ENCODE assay signal across 13 cellular contexts in the genomic region with DNA sequence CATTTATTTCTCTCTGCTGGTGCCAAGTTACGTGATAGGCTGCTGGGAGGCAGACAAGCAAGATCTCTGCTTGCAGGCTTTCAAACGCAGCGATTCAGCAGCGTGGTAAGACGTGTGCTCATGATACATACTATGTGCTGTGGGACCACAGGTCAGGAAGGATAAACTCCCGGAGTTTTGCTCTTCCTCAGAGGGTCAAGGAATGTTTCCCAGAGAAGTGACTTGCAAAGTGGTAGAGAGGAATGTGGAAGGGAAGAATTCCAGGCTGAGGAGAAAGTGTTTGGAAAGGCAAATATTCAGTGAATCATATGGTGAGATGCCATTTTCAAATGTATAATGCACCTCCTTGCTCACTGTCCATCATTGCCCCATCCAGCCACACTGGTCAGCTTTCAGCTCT. TPM values are rescaled to one million over a fixed set of nuclear protein-coding genes. Genes with fewer than 3 reads are reported as not detected.
DNase-seq lines count a peak whose midpoint lies in the region; ATAC-seq, FAIRE-seq and TF ChIP-seq lines count a peak whose summit lies in the region.
"Had no signal": no experiment of that assay in that cellular context is flagged by ENCODE, and none has a peak within 500 bp of the region (broad histone marks: within the 10 kb centered on the region; RNA-seq: fewer than 3 reads in every experiment).

No MANE protein-coding gene starts in this region.

- peak overlapping the region; percentile 83; the same call in 1 of the 2 replicates for H2BK20ac ChIP-seq in H1 (ENCODE audit: low read length)

- H3K14ac ChIP-seq in H1 (ENCODE audit: insufficient read length) (no peak overlapping the region), mesenchymal stem cell (ENCODE audit: low read length in 2 of 2) (no peak overlapping the region)

- H3K4me3 ChIP-seq in A549 (no peak overlapping the region), HUES48 (ENCODE audit: low read depth, low read length) (peak overlapping the region; percentile 44; the same call in 1 of the 2 replicates), H1 (ENCODE audit: extremely low read depth in 1 of 4, insufficient read depth in 2 of 4, low read depth in 3 of 4, low read length in 4 of 4) (peak overlapping the region in 3 of 4 experiments; percentile 19 to 48 (median 36); a peak in 4 of 8 replicates), mesenchymal stem cell (ENCODE audit: insufficient read depth in 1 of 2, low read depth in 1 of 2, low read length in 2 of 2) (no peak overlapping the region), A673 (ENCODE audit: low read depth, low read length, poor library complexity, severe bottlenecking) (no peak overlapping the region)

- no peaks in the 10 kb centered on the region for H3K9me3 ChIP-seq in A549
- H3K9me3 ChIP-seq in HUES48 (ENCODE audit: control insufficient read depth, insufficient read depth, low read length), result no peaks in the 10 kb centered on the region
- H3K9me3 ChIP-seq in H1 (ENCODE audit: insufficient read depth in 2 of 2, low read depth in 1 of 2, low read length in 1 of 2), result no peaks in the 10 kb centered on the region
- H3K9me3 ChIP-seq in mesenchymal stem cell (ENCODE audit: control insufficient read depth, low read length), result no peaks in the 10 kb centered on the region
- no peaks in the 10 kb centered on the region for H3K9me3 ChIP-seq in A673 (ENCODE audit: low read depth, low read length, poor library complexity, severe bottlenecking)

- TF ChIP-seq EP300 in A549 (IDR thresholded peaks at IDR 0.05), result no peak
- no peak for TF ChIP-seq EP300 in H1 (IDR thresholded peaks at IDR 0.05; ENCODE audit: borderline replicate concordance in 1 of 2, low read depth in 2 of 2, low read length in 2 of 2)

- WGBS in A549 (ENCODE audit: missing lambda C conversion rate), result 76% methylated on average over 6 of the region's 6 CpGs
- WGBS in H1 (ENCODE audit: extremely low coverage in 1 of 2, insufficient coverage in 1 of 2, insufficient read length in 1 of 2, insufficient replicate concordance in 2 of 2, low coverage in 1 of 2, low lambda C conversion rate in 2 of 2, missing lambda C conversion rate in 1 of 2), 2 experiments, result 62% methylated on average over 6 of the region's 6 CpGs; no CpG with 5 or more reads in 1 of the 2 experiments
- 68% methylated on average over 6 of the region's 6 CpGs for WGBS in mesenchymal stem cell

- H3K4me1 ChIP-seq in A549, result peaks cover 10% of the 10 kb centered on the region; the same call in 2 of the 3 replicates
- H3K4me1 ChIP-seq in HUES48 (ENCODE audit: control insufficient read depth, insufficient read depth, low read length), result peaks cover 54% of the 10 kb centered on the region
- H3K4me1 ChIP-seq in H1 (replicated peaks in 1 of 4; ENCODE audit: control insufficient read depth in 3 of 4, insufficient read depth in 4 of 4, low read length in 3 of 4), result peaks cover 6 to 30% (median 27%) of the 10 kb centered on the region in 4 experiments
- H3K4me1 ChIP-seq in mesenchymal stem cell (ENCODE audit: control insufficient read depth, insufficient read depth, low read depth, low read length), result peaks cover 16% of the 10 kb centered on the region
- H3K4me1 ChIP-seq in A673 (ENCODE audit: insufficient read depth, low read length, poor library complexity, severe bottlenecking), result peaks cover 22% of the 10 kb centered on the region

- H3K36me3 Mint-ChIP-seq in effector memory CD8-positive, alpha-beta T cell (ENCODE audit: insufficient read depth), result peaks cover 3% of the 10 kb centered on the region

- no peaks in the 10 kb centered on the region for H3K27me3 Mint-ChIP-seq in effector memory CD8-positive, alpha-beta T cell
- H3K27me3 Mint-ChIP-seq: activated B cell treated with CpG ODN at 0.5 μM for 24 hours had no signal

- H3K27me3 ChIP-seq in HUES48 (ENCODE audit: control insufficient read depth, insufficient read depth, low read length) (no peaks in the 10 kb centered on the region), H1 (replicated peaks in 1 of 4; ENCODE audit: control insufficient read depth in 3 of 4, extremely low read depth in 1 of 4, insufficient read depth in 3 of 4, low read length in 3 of 4) (no peaks in the 10 kb centered on the region), mesenchymal stem cell (ENCODE audit: control insufficient read depth in 1 of 2, insufficient read depth in 1 of 2, low read length in 2 of 2) (no peaks in the 10 kb centered on the region), A673 (replicated peaks; ENCODE audit: insufficient read depth, low read depth, low read length, poor library complexity) (no peaks in the 10 kb centered on the region)

- peaks cover 0 to 2% of the 10 kb centered on the region in 2 experiments for H4K20me1 ChIP-seq in H1 (replicated peaks in 1 of 2; ENCODE audit: control insufficient read depth in 1 of 2, insufficient read depth in 2 of 2, low read length in 2 of 2)

- no peak overlapping the region for H3K23ac ChIP-seq in H1 (ENCODE audit: insufficient read length)
- H3K23ac ChIP-seq in mesenchymal stem cell (ENCODE audit: low read length in 2 of 2), result no peak overlapping the region

- peak overlapping the region in 1 of 2 donors; percentile 29 for H3K27ac Mint-ChIP-seq in effector memory CD8-positive, alpha-beta T cell
- H3K27ac Mint-ChIP-seq: activated B cell treated with CpG ODN at 0.5 μM for 24 hours had no signal

- H3K4me3 Mint-ChIP-seq in effector memory CD8-positive, alpha-beta T cell, result no peak overlapping the region
- H3K4me3 Mint-ChIP-seq: activated B cell treated with CpG ODN at 0.5 μM for 24 hours had no signal

- H2BK120ac ChIP-seq in H1 (replicated peaks; ENCODE audit: low read depth, low read length) (no peak overlapping the region), mesenchymal stem cell (ENCODE audit: low read depth, low read length) (no peak overlapping the region)

- no peak overlapping the region for H2BK15ac ChIP-seq in H1 (ENCODE audit: low read length)
- H2BK15ac ChIP-seq in mesenchymal stem cell (ENCODE audit: low read depth, poor library complexity, severe bottlenecking), result no peak overlapping the region

- peak overlapping the region; percentile 1; the same call in 2 of the 3 replicates for H3K4me2 ChIP-seq in A549
- peak overlapping the region; percentile 69 to 91 for H3K4me2 ChIP-seq in H1 (ENCODE audit: insufficient read depth in 1 of 2, low read depth in 2 of 2, low read length in 2 of 2)
- H3K4me2 ChIP-seq in mesenchymal stem cell (ENCODE audit: low read length, poor library complexity, severe bottlenecking), result peak overlapping the region; percentile 55

- peak overlapping the region; percentile 78; the same call in 1 of the 2 replicates for H2BK5ac ChIP-seq in H1 (ENCODE audit: low read depth, low read length)
- no peak overlapping the region for H2BK5ac ChIP-seq in mesenchymal stem cell (ENCODE audit: low read depth, low read length, poor library complexity, severe bottlenecking)

- TF ChIP-seq RAD21 in A549 (conservative IDR thresholded peaks at IDR 0.05 in 1 of 2, IDR thresholded peaks at IDR 0.05 in 1 of 2) (no peak), H1 (IDR thresholded peaks at IDR 0.05 in 1 of 2, conservative IDR thresholded peaks at IDR 0.05 in 1 of 2; ENCODE audit: low read depth in 2 of 2, low read length in 2 of 2) (no peak)

- H3K4me1 Mint-ChIP-seq in effector memory CD8-positive, alpha-beta T cell (ENCODE audit: low read depth in 2 of 2), result peaks cover 32 to 56% of the 10 kb centered on the region in 2 donors

- POLR2A ChIA-PET in A549 (lab: Yijun Ruan, JAX), result no interaction called here
- POLR2A ChIA-PET in H1 (lab: Charles Lee; ENCODE audit: partially characterized antibody), result interaction anchor here (1.0 to 2.4 kb wide), 3 partner anchors 8 to 46 kb away, joined by 3 to 6 read pairs (median 5); a partner anchor contains a TSS
- POLR2A ChIA-PET in A673 (lab: Charles Lee; ENCODE audit: low non-redundant PET), result no interaction called here

- CTCF ChIA-PET in A549 (lab: Yijun Ruan, JAX) (no interaction called here), H1 (lab: Charles Lee; ENCODE audit: partially characterized antibody) (interaction anchor here (1.3 kb wide), 1 partner anchor 9 kb away, joined by 3 read pairs; no protein-coding TSS in a partner anchor), A673 (lab: Charles Lee) (no interaction called here)

- intact Hi-C loops in A673 (cut with micrococcal nuclease; ENCODE audit: unreplicated experiment), result no loop called here

- H3K23me2 ChIP-seq in H1 (ENCODE audit: low read depth, low read length), result no peaks in the 10 kb centered on the region

- H2AFZ ChIP-seq in H1 (ENCODE audit: low read length) (no peak overlapping the region), mesenchymal stem cell (ENCODE audit: low read depth, low read length) (no peak overlapping the region)

- H4K91ac ChIP-seq in H1 (replicated peaks; ENCODE audit: insufficient read length, low read length) (no peak overlapping the region), mesenchymal stem cell (ENCODE audit: low read length) (no peak overlapping the region)

- peaks cover 0 to 69% of the 10 kb centered on the region in 2 experiments; a peak in 3 of 4 replicates for H3K79me2 ChIP-seq in H1 (ENCODE audit: control insufficient read depth in 1 of 2, insufficient read depth in 2 of 2, low read length in 2 of 2)

- H3K79me1 ChIP-seq in H1 (ENCODE audit: low read depth, low read length) (no peaks in the 10 kb centered on the region; the same call in 1 of the 2 replicates), mesenchymal stem cell (replicated peaks; ENCODE audit: low read length, poor library complexity, severe bottlenecking) (peaks cover 29% of the 10 kb centered on the region)

- TF ChIP-seq CTCF in A549 (IDR thresholded peaks at IDR 0.05) (no peak), H1 (IDR thresholded peaks at IDR 0.05; ENCODE audit: control extremely low read depth in 1 of 3, insufficient read depth in 1 of 3, low read depth in 1 of 3, low read length in 3 of 3) (no peak), A673 (conservative IDR thresholded peaks at IDR 0.05; ENCODE audit: low read depth, low read length) (no peak)

- H3K27ac ChIP-seq in A549, result no peak overlapping the region
- H3K27ac ChIP-seq in HUES48 (ENCODE audit: low read depth, low read length), result peak overlapping the region; percentile 86
- H3K27ac ChIP-seq in H1 (ENCODE audit: low read depth, low read length), result peak overlapping the region; percentile 53; the same call in 1 of the 2 replicates
- H3K27ac ChIP-seq in mesenchymal stem cell (ENCODE audit: low read length, poor library complexity, severe bottlenecking), result peak overlapping the region; percentile 58
- H3K27ac ChIP-seq in A673 (ENCODE audit: low read depth, low read length, poor library complexity, severe bottlenecking), result no peak overlapping the region

- H3K9me3 Mint-ChIP-seq in effector memory CD8-positive, alpha-beta T cell, result no peaks in the 10 kb centered on the region
- H3K9me3 Mint-ChIP-seq: activated B cell treated with CpG ODN at 0.5 μM for 24 hours had no signal

- H3K4ac ChIP-seq in H1 (replicated peaks; ENCODE audit: insufficient read length, low read depth, low read length) (no peak overlapping the region), mesenchymal stem cell (ENCODE audit: low read depth in 1 of 2, low read length in 2 of 2) (no peak overlapping the region)

- no TSS peak for BruUV-seq in A673 (replicated peaks; lab: Mats Ljungman, UMichigan)

- no peak; a peak in 1 of 6 replicates for ATAC-seq in A549
- no peak for ATAC-seq in effector memory CD8-positive, alpha-beta T cell (replicated peaks)
- ATAC-seq: Right ventricle myocardium inferior had no signal

- H3K9ac ChIP-seq in HUES48 (ENCODE audit: low read depth, low read length) (0 out of 2 replicates have a peak overlapping the region, but pooled peaks have one; percentile 50), H1 (replicated peaks in 1 of 4; ENCODE audit: extremely low read depth in 1 of 4, low read depth in 3 of 4, low read length in 3 of 4) (no peak overlapping the region; a peak in 1 of 7 replicates), mesenchymal stem cell (ENCODE audit: low read length) (no peak overlapping the region)

- H2BK12ac ChIP-seq in H1 (ENCODE audit: low read depth, low read length), result peak overlapping the region; percentile 95
- no peak overlapping the region for H2BK12ac ChIP-seq in mesenchymal stem cell (ENCODE audit: low read length in 2 of 2)

- peak overlapping the region; percentile 91; the same call in 1 of the 2 replicates for H2AK5ac ChIP-seq in H1 (ENCODE audit: low read depth, low read length)
- H2AK5ac ChIP-seq in mesenchymal stem cell (ENCODE audit: low read length, severe bottlenecking), result peak overlapping the region; percentile 1

- no peak overlapping the region for H3K56ac ChIP-seq in H1 (replicated peaks; ENCODE audit: insufficient read length, low read depth, low read length)

- H3K18ac ChIP-seq in H1 (ENCODE audit: extremely low read depth, low read length) (no peak overlapping the region; the same call in 1 of the 2 replicates), mesenchymal stem cell (ENCODE audit: low read depth in 1 of 2, low read length in 2 of 2) (no peak overlapping the region)

- no peaks in the 10 kb centered on the region for H3K36me3 ChIP-seq in HUES48 (ENCODE audit: control insufficient read depth, insufficient read depth, low read length)
- H3K36me3 ChIP-seq in H1 (ENCODE audit: control insufficient read depth in 2 of 4, insufficient read depth in 4 of 4, low read length in 3 of 4), result no peaks in the 10 kb centered on the region
- H3K36me3 ChIP-seq in mesenchymal stem cell (ENCODE audit: control insufficient read depth in 1 of 2, insufficient read depth in 2 of 2, low read depth in 1 of 2, low read length in 2 of 2), result peaks cover 2 to 6% of the 10 kb centered on the region in 2 experiments
- no peaks in the 10 kb centered on the region for H3K36me3 ChIP-seq in A673 (ENCODE audit: insufficient read depth, low read length, poor library complexity, severe bottlenecking)

- DNase-seq in A549 (ENCODE audit: low read depth in 1 of 2, low spot score in 1 of 2) (peak in 1 of 2 experiments; percentile 13), H1 (ENCODE audit: low read depth in 1 of 2, low spot score in 2 of 2) (no peak), mesenchymal stem cell (peak; percentile 67), A673 (ENCODE audit: low spot score) (no peak), NCI-H2171 treated with DMSO at 0.1 percent for 48 hours (lab: John Stamatoyannopoulos, UW) (no peak), HuH-7.5 (ENCODE audit: low spot score) (no peak)
- no peak for DNase-seq in effector memory CD8-positive, alpha-beta T cell
- DNase-seq: activated B cell treated with CpG ODN at 0.5 μM for 24 hours; activated T-cell treated with anti-CD3 and anti-CD28 coated beads, Interleukin-2, amount 50 U/mL, for 48 hours; foreskin melanocyte; H7 had no signal

- H4K5ac ChIP-seq in H1 (ENCODE audit: insufficient read length, low read depth, low read length), result no peak overlapping the region

- H4K8ac ChIP-seq in H1 (ENCODE audit: extremely low read depth, insufficient read depth, low read length) (no peak overlapping the region), mesenchymal stem cell (ENCODE audit: low read length) (no peak overlapping the region)

- FAIRE-seq in A549 (lab: Jason Lieb, UNC), result no peak
- FAIRE-seq in H1 (lab: Jason Lieb, UNC), result peak; percentile 36

- TF ChIP-seq POLR2A in A549 (IDR thresholded peaks at IDR 0.05; ENCODE audit: low read length), result no peak
- TF ChIP-seq POLR2A in H1 (IDR thresholded peaks at IDR 0.05; ENCODE audit: control extremely low read depth in 1 of 2, low read depth in 2 of 2, low read length in 2 of 2), result peak in 1 of 2 experiments; percentile 25; a peak in 1 of 3 replicates

RNA-seq across cellular contexts. Expression of a gene that starts 46.5 kb away (rescaled TPM):
- 20.8 and 30.6 TPM in 2 replicates for polyA plus RNA-seq in A549 (2011; rRNA removed)
- 3.5 TPM in 2 replicates for polyA plus RNA-seq in A549 (2012; cell fraction: cytosol; rRNA removed)
- polyA plus RNA-seq in A549 (2012; cell fraction: nucleus; rRNA removed), result 5.8 and 9.8 TPM in 2 replicates
- polyA plus RNA-seq in A549 (2017; fragmentation: RNase III; extraction: RNeasy Plus Mini Kit Qiagen cat#74134 plus additional on column Dnase treatment), result 10.6 to 11.3 TPM (median 11.2 TPM) in 3 replicates
- 34.9 and 37.7 TPM in 2 replicates for polyA minus RNA-seq in A549 (2011; rRNA and poly(A)+ RNA removed)
- 91.2 and 112 TPM in 2 replicates for total RNA-seq in H1 (2021; fragmentation: NEBNext Ultra II Directional; extraction: Animal tissue kit (Norgen Biotek cat#: 25700))
- 21.8 and 25.0 TPM in 2 replicates for polyA plus RNA-seq in H1 (2011; rRNA removed)
- 30.4 TPM for polyA plus RNA-seq in H1 (2011; cell fraction: cytosol; rRNA removed)
- 45.8 TPM for polyA plus RNA-seq in H1 (2011; cell fraction: nucleus; rRNA removed)
- 34.7 to 45.5 TPM (median 41.2 TPM) in 4 replicates for polyA plus RNA-seq in H1 (2012, experiment 1 of 2)
- 1.9 TPM for polyA plus RNA-seq in H1 (2012, experiment 2 of 2)
- polyA plus RNA-seq in H1 (2013, experiment 1 of 2), result 37.2 TPM
- polyA plus RNA-seq in H1 (2013, experiment 2 of 2), result 37.2 TPM
- polyA minus RNA-seq in H1 (2011; rRNA and poly(A)+ RNA removed), result 85.4 and 136 TPM in 2 replicates
- 81.0 TPM for polyA minus RNA-seq in H1 (2011; cell fraction: cytosol; rRNA and poly(A)+ RNA removed)
- polyA minus RNA-seq in H1 (2011; cell fraction: nucleus; rRNA and poly(A)+ RNA removed), result 206 TPM
- polyA plus RNA-seq in mesenchymal stem cell (2013, experiment 1 of 2), result 14.5 TPM
- 12.9 TPM for polyA plus RNA-seq in mesenchymal stem cell (2013, experiment 2 of 2)
- 75.2 and 82.8 TPM in 2 replicates for total RNA-seq in A673 (2021)

Comparison
In these comparisons a context has a peak if more than half of its experiments do, and no peak if none do; other contexts are left out.
1. H3K27ac ChIP-seq: peak in HUES48 (single experiment), H1 (single experiment) and mesenchymal stem cell (single experiment); none in A549 (0 of 2) and A673 (single experiment).
2. H3K4me2 ChIP-seq: peak in every context shown above with its lines; median percentile 80 in H1; 55 in mesenchymal stem cell; 1 in A549.
3. H3K4me3 ChIP-seq: peak in HUES48 (single experiment) and H1 (3 of 4); none in A549 (single experiment), mesenchymal stem cell (0 of 2) and A673 (single experiment).